Comparison of ENCODE assay signal across 39 cellular contexts in the genomic region with DNA sequence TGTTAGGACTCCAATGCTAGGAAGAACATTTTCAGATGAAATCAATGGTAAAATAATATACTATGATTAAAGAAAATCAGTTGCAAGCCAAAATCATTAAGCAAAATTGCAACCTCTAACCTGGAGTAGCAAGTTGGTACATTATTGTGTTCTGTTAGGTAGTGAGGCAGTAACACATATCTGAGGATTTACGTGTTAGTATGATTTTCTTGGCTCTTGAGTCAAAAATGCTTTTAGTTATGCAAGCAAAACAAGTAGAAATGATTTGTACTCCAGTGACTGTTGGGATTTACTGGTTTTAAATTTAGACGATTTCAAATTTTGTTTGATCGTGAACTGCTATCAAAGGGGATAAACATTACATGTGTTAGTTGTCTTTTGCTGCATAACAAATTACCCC.
"Had no signal": no experiment of that assay in that cellular context is flagged by ENCODE, and none has a peak within 500 bp of the region (broad histone marks: within the 10 kb centered on the region; RNA-seq: fewer than 3 reads in every experiment).

No MANE protein-coding gene starts in this region.

- H3K4me3 ChIP-seq: adrenal gland, ascending aorta, cardiac muscle cell had no signal

- H3K27ac Mint-ChIP-seq: activated B cell treated with CpG ODN at 0.5 μM for 24 hours; activated CD4-positive, alpha-beta memory T cell treated with anti-CD3 and anti-CD28 coated beads for 36 hours; activated CD4-positive, alpha-beta T cell treated with anti-CD3 and anti-CD28 coated beads, Interleukin-2, amount 10 ng/mL, durations not matched to agents 24 days and 14 days; activated CD8-positive, alpha-beta T cell treated with anti-CD3 and anti-CD28 coated beads for 36 hours; activated naive CD4-positive, alpha-beta T cell treated with anti-CD3 and anti-CD28 coated beads for 36 hours; activated naive CD4-positive, alpha-beta T cell treated with anti-CD3 and anti-CD28 coated beads, Interleukin-2, amount 50 U/mL, for 72 hours; activated naive CD8-positive, alpha-beta T cell treated with anti-CD3 and anti-CD28 coated beads for 36 hours; activated T-cell treated with anti-CD3 and anti-CD28 coated beads, Interleukin-2, amount 50 U/mL, for 72 hours; activated T-helper 1 cell treated with anti-CD3 and anti-CD28 coated beads, Interleukin-12 subunit alpha, Interleukin-12 subunit beta, Interleukin-2, Interleukin-4 antibody, amounts not matched to agents 30 ng/mL and 10 ng/mL and 1 ng/mL, durations not matched to agents 14 hours and 24 hours and 36 hours; activated T-helper 17 cell treated with anti-CD3 and anti-CD28 coated beads, Interleukin-2, amount 50 U/mL, for 72 hours; brain; T-helper 1 cell treated with Interleukin-12 subunit alpha and Interleukin-12 subunit beta and Interleukin-4 antibody, amounts not matched to agents 30 μg/mL and 1 μg/mL, for 36 hours; T-helper 2 cell treated with Interferon-gamma antibody and Interleukin-4, amounts not matched to agents 5 μg/mL and 100 μg/mL, for 36 hours had no signal

- H3K36me3 Mint-ChIP-seq: activated CD4-positive, alpha-beta memory T cell treated with anti-CD3 and anti-CD28 coated beads for 36 hours; activated naive CD4-positive, alpha-beta T cell treated with anti-CD3 and anti-CD28 coated beads, Interleukin-2, amount 50 U/mL, for 72 hours; activated naive CD8-positive, alpha-beta T cell treated with anti-CD3 and anti-CD28 coated beads for 36 hours; brain had no signal

- H3K4me3 Mint-ChIP-seq: activated B cell treated with CpG ODN at 0.5 μM for 24 hours; activated CD4-positive, alpha-beta memory T cell treated with anti-CD3 and anti-CD28 coated beads for 36 hours; activated CD4-positive, alpha-beta T cell treated with anti-CD3 and anti-CD28 coated beads, Interleukin-2, amount 10 ng/mL, durations not matched to agents 24 days and 14 days; activated CD8-positive, alpha-beta T cell treated with anti-CD3 and anti-CD28 coated beads for 36 hours; activated naive CD4-positive, alpha-beta T cell treated with anti-CD3 and anti-CD28 coated beads for 36 hours; activated naive CD8-positive, alpha-beta T cell treated with anti-CD3 and anti-CD28 coated beads for 36 hours; activated T-cell treated with anti-CD3 and anti-CD28 coated beads, Interleukin-2, amount 50 U/mL, for 4 hours; activated T-cell treated with anti-CD3 and anti-CD28 coated beads, Interleukin-2, amount 50 U/mL, for 72 hours; activated T-helper 1 cell treated with anti-CD3 and anti-CD28 coated beads, Interleukin-12 subunit alpha, Interleukin-12 subunit beta, Interleukin-2, Interleukin-4 antibody, amounts not matched to agents 30 ng/mL and 10 ng/mL and 1 ng/mL, durations not matched to agents 14 hours and 24 hours and 36 hours; activated T-helper 17 cell treated with anti-CD3 and anti-CD28 coated beads, Interleukin-2, amount 50 U/mL, for 72 hours; brain; central memory CD8-positive, alpha-beta T cell; T-helper 1 cell treated with Interleukin-12 subunit alpha and Interleukin-12 subunit beta and Interleukin-4 antibody, amounts not matched to agents 30 μg/mL and 1 μg/mL, for 36 hours; T-helper 2 cell treated with Interferon-gamma antibody and Interleukin-4, amounts not matched to agents 5 μg/mL and 100 μg/mL, for 36 hours had no signal

- FAIRE-seq: bronchial epithelial cell, TTC549 had no signal

- H3K4me1 Mint-ChIP-seq: activated B cell treated with CpG ODN at 0.5 μM for 24 hours; activated CD4-positive, alpha-beta T cell treated with anti-CD3 and anti-CD28 coated beads, Interleukin-2, amount 10 ng/mL, durations not matched to agents 24 days and 14 days; activated naive CD8-positive, alpha-beta T cell treated with anti-CD3 and anti-CD28 coated beads for 36 hours; activated T-helper 17 cell treated with anti-CD3 and anti-CD28 coated beads, Interleukin-2, amount 50 U/mL, for 72 hours; brain; central memory CD8-positive, alpha-beta T cell had no signal

- H3K9me3 Mint-ChIP-seq: activated B cell treated with CpG ODN at 0.5 μM for 24 hours; activated CD4-positive, alpha-beta T cell treated with anti-CD3 and anti-CD28 coated beads, Interleukin-2, amount 10 ng/mL, durations not matched to agents 24 days and 14 days; activated naive CD4-positive, alpha-beta T cell treated with anti-CD3 and anti-CD28 coated beads for 36 hours; activated T-helper 1 cell treated with anti-CD3 and anti-CD28 coated beads, Interleukin-12 subunit alpha, Interleukin-12 subunit beta, Interleukin-2, Interleukin-4 antibody, amounts not matched to agents 30 ng/mL and 10 ng/mL and 1 ng/mL, durations not matched to agents 14 hours and 24 hours and 36 hours; brain; T-helper 1 cell treated with Interleukin-12 subunit alpha and Interleukin-12 subunit beta and Interleukin-4 antibody, amounts not matched to agents 30 μg/mL and 1 μg/mL, for 36 hours had no signal

- H3K4me1 ChIP-seq: adrenal gland, ascending aorta had no signal

- H3K9me3 ChIP-seq: adrenal gland, ascending aorta had no signal

- ATAC-seq: activated CD8-positive, alpha-beta T cell treated with anti-CD3 and anti-CD28 coated beads for 36 hours; activated naive CD4-positive, alpha-beta T cell treated with anti-CD3 and anti-CD28 coated beads, Interleukin-2, amount 50 U/mL, for 72 hours; activated T-cell treated with anti-CD3 and anti-CD28 coated beads, Interleukin-2, amount 50 U/mL, for 4 hours; activated T-cell treated with anti-CD3 and anti-CD28 coated beads, Interleukin-2, amount 50 U/mL, for 72 hours; activated T-helper 17 cell treated with anti-CD3 and anti-CD28 coated beads, Interleukin-2, amount 50 U/mL, for 72 hours had no signal

- H3K27me3 Mint-ChIP-seq: activated B cell treated with CpG ODN at 0.5 μM for 24 hours; activated CD4-positive, alpha-beta memory T cell treated with anti-CD3 and anti-CD28 coated beads for 36 hours; activated CD4-positive, alpha-beta T cell treated with anti-CD3 and anti-CD28 coated beads, Interleukin-2, amount 10 ng/mL, durations not matched to agents 24 days and 14 days; activated CD8-positive, alpha-beta T cell treated with anti-CD3 and anti-CD28 coated beads for 36 hours; activated naive CD8-positive, alpha-beta T cell treated with anti-CD3 and anti-CD28 coated beads for 36 hours; activated T-helper 17 cell treated with anti-CD3 and anti-CD28 coated beads, Interleukin-2, amount 50 U/mL, for 72 hours; central memory CD8-positive, alpha-beta T cell had no signal

- H3K27ac ChIP-seq: adrenal gland, ascending aorta, cardiac muscle cell, VCaP had no signal

- H3K27me3 ChIP-seq: adrenal gland, ascending aorta, cardiac muscle cell had no signal

- DNase-seq: activated B cell treated with CpG ODN at 0.5 μM for 24 hours; activated CD4-positive, alpha-beta memory T cell treated with anti-CD3 and anti-CD28 coated beads for 36 hours; activated CD4-positive, alpha-beta T cell treated with anti-CD3 and anti-CD28 coated beads for 4 hours; activated CD4-positive, alpha-beta T cell treated with anti-CD3 and anti-CD28 coated beads, Interleukin-2, amount 10 ng/mL, durations not matched to agents 24 days and 14 days; activated CD4-positive, alpha-beta T cell treated with anti-CD3 and anti-CD28 coated beads, Interleukin-2, amount 50 U/mL, for 1 hour; activated CD4-positive, alpha-beta T cell treated with anti-CD3 and anti-CD28 coated beads, Interleukin-2, amount 50 U/mL, for 4 hours; activated CD4-positive, CD25-positive, alpha-beta regulatory T cell treated with anti-CD3 and anti-CD28 coated beads, Interleukin-2, amount 50 U/mL, for 72 hours; activated CD8-positive, alpha-beta memory T cell treated with anti-CD3 and anti-CD28 coated beads, Interleukin-2, amount 50 U/mL, for 4 hours; activated CD8-positive, alpha-beta T cell treated with anti-CD3 and anti-CD28 coated beads for 36 hours; activated effector memory CD4-positive, alpha-beta T cell treated with anti-CD3 and anti-CD28 coated beads, Interleukin-2, amount 50 U/mL, for 16 hours; activated gamma-delta T cell treated with Interleukin-2 at 50 U/mL for 16 hours; activated naive CD4-positive, alpha-beta T cell; activated naive CD4-positive, alpha-beta T cell treated with anti-CD3 and anti-CD28 coated beads for 36 hours; activated naive CD4-positive, alpha-beta T cell treated with anti-CD3 and anti-CD28 coated beads, Interleukin-2, amount 50 U/mL, for 16 hours; activated naive CD8-positive, alpha-beta T cell treated with anti-CD3 and anti-CD28 coated beads for 36 hours; activated T-cell treated with anti-CD3 and anti-CD28 coated beads for 4 hours; activated T-cell treated with anti-CD3 and anti-CD28 coated beads, Interleukin-2, amount 50 U/mL, for 1 hour; activated T-cell treated with anti-CD3 and anti-CD28 coated beads, Interleukin-2, amount 50 U/mL, for 4 hours; activated T-cell treated with anti-CD3 and anti-CD28 coated beads, Interleukin-2, amount 50 U/mL, for 72 hours; adrenal gland; amygdala; anterior cingulate cortex; caudate nucleus; cerebellar nuclear complex; T-helper 1 cell; T-helper 2 cell; T-helper 9 cell had no signal

- H3K36me3 ChIP-seq: adrenal gland, ascending aorta, cardiac muscle cell had no signal
